8 cellular contexts compared by ENCODE assay signal in genomic region chr5:140710899-140711552, GRCh38. TPM values are rescaled to one million over a fixed set of nuclear protein-coding genes. Genes with fewer than 3 reads are reported as not detected.
A peak's percentile ranks its signal among the peaks of the same experiment; 100 is the strongest.
DNase-seq lines count a peak whose midpoint lies in the region; ATAC-seq and TF ChIP-seq lines count a peak whose summit lies in the region.

No MANE protein-coding gene starts in this region.

- H4K91ac ChIP-seq in IMR-90 (ENCODE audit: insufficient read depth, low read depth, low read length) = 0 out of 2 replicates have a peak overlapping the region, but pooled peaks have one; percentile 27

- 0 out of 2 replicates have a peak, but pooled peaks cover 5% of the 10 kb centered on the region for H4K20me1 ChIP-seq in IMR-90 (ENCODE audit: insufficient read depth, low read length)

- peak overlapping the region; percentile 81 for H3K4me2 ChIP-seq in IMR-90 (ENCODE audit: low read depth, low read length)

- H3K4me1 ChIP-seq in IMR-90 (ENCODE audit: control insufficient read depth, insufficient read depth, low read length) (no peaks in the 10 kb centered on the region), Peyer's patch (peaks cover 0 to 4% (median 0%) of the 10 kb centered on the region in 4 donors)

- H3K9me3 ChIP-seq in IMR-90 (ENCODE audit: control insufficient read depth, insufficient read depth, low read length) (no peaks in the 10 kb centered on the region), Peyer's patch (no peaks in the 10 kb centered on the region)

- in situ Hi-C loops in IMR-90 (cut with MboI; ENCODE audit: low sequenced_read_pairs) = no loop called here

- peak overlapping the region; percentile 8; the same call in 1 of the 2 replicates for H3K14ac ChIP-seq in IMR-90 (replicated peaks; ENCODE audit: low read depth, low read length)

- peak overlapping the region; percentile 72 for H3K9ac ChIP-seq in IMR-90 (ENCODE audit: low read depth, low read length)

- TF ChIP-seq CTCF in IMR-90 (conservative IDR thresholded peaks at IDR 0.05; ENCODE audit: low read depth, low read length) (no peak), Peyer's patch (IDR thresholded peaks at IDR 0.05) (no peak)

- 0 out of 2 replicates have a peak overlapping the region, but pooled peaks have one; percentile 6 for H3K23ac ChIP-seq in IMR-90 (ENCODE audit: low read depth, low read length)

- H3K27ac Mint-ChIP-seq in naive B cell = peak overlapping the region; percentile 95 to 99 (median 98)

- H3K27ac ChIP-seq in IMR-90 (ENCODE audit: insufficient read depth, low read length) = peak overlapping the region; percentile 77
- H3K27ac ChIP-seq in Peyer's patch = peak overlapping the region; percentile 82 to 97 (median 84)

- peaks cover 2% of the 10 kb centered on the region for H3K36me3 ChIP-seq in IMR-90 (ENCODE audit: control insufficient read depth, insufficient read depth, low read length)
- peaks cover 0 to 3% (median 0%) of the 10 kb centered on the region in 3 donors for H3K36me3 ChIP-seq in Peyer's patch

- H3K4me3 ChIP-seq in IMR-90 (ENCODE audit: insufficient read depth, low read depth, low read length) (peak overlapping the region; percentile 60), Peyer's patch (peak overlapping the region; percentile 46 to 76 (median 59))

- H4K5ac ChIP-seq in IMR-90 (ENCODE audit: low read depth, low read length) = peak overlapping the region; percentile 47

- BruUV-seq in IMR-90 (replicated peaks; lab: Mats Ljungman, UMichigan) = no TSS peak

- peak overlapping the region; percentile 37 for H3K4ac ChIP-seq in IMR-90 (ENCODE audit: low read depth, low read length)

- no peak overlapping the region for H2AK5ac ChIP-seq in IMR-90 (ENCODE audit: low read depth, low read length)

- peak overlapping the region; percentile 42; the same call in 1 of the 3 replicates for H2BK15ac ChIP-seq in IMR-90 (ENCODE audit: low read depth, low read length)

- H2BK20ac ChIP-seq in IMR-90 (ENCODE audit: low read depth, low read length) = peak overlapping the region; percentile 30; the same call in 1 of the 2 replicates

- POLR2A ChIA-PET in IMR-90 (lab: Charles Lee; ENCODE audit: unreplicated experiment) = interaction anchor here (0.9 kb wide), 1 partner anchor 11 kb away, joined by 4 read pairs; the partner anchor contains the start of gene ZMAT2

- H3K56ac ChIP-seq in IMR-90 (ENCODE audit: extremely low read depth, insufficient read depth, low read length) = 0 out of 2 replicates have a peak overlapping the region, but pooled peaks have one; percentile 55

- H3K9me3 Mint-ChIP-seq in naive B cell = peaks cover 0 to 6% (median 0%) of the 10 kb centered on the region in 7 donors

- dilution Hi-C loops in IMR-90 (cut with HindIII; ENCODE audit: low sequenced_read_pairs, unreplicated experiment) = no loop called here

- H3K27me3 Mint-ChIP-seq in naive B cell = peaks cover 0 to 6% (median 0%) of the 10 kb centered on the region in 3 donors

- peak overlapping the region; percentile 51 for H2BK5ac ChIP-seq in IMR-90 (ENCODE audit: low read depth, low read length, poor library complexity, severe bottlenecking)

- no peaks in the 10 kb centered on the region for H3K9me1 ChIP-seq in IMR-90 (ENCODE audit: insufficient read depth, low read length)

- no peaks in the 10 kb centered on the region for H3K27me3 ChIP-seq in IMR-90 (ENCODE audit: control insufficient read depth, insufficient read depth, low read length)
- no peaks in the 10 kb centered on the region for H3K27me3 ChIP-seq in Peyer's patch

- H3K4me3 Mint-ChIP-seq in naive B cell = peak overlapping the region; percentile 95 to 99 (median 98)

- H2AK9ac ChIP-seq in IMR-90 (replicated peaks; ENCODE audit: low read depth, low read length, poor library complexity) = peak overlapping the region; percentile 15

- peak overlapping the region; percentile 47 for H3K18ac ChIP-seq in IMR-90 (ENCODE audit: low read depth, low read length)

- TF ChIP-seq RAD21 in IMR-90 (IDR thresholded peaks at IDR 0.05; ENCODE audit: low read length) = no peak

- ATAC-seq in GM21576 (IDR thresholded peaks at IDR 0.05; ENCODE audit: unreplicated experiment) = peak; percentile 87
- peak; percentile 98 for ATAC-seq in IMR-90 (ENCODE audit: low read depth)
- ATAC-seq in naive B cell (ENCODE audit: low read depth in 2 of 2) = peak; percentile 82 to 86

- peak; percentile 66 for DNase-seq in D341Med (ENCODE audit: low spot score)
- peak; percentile 97 for DNase-seq in IMR-90
- DNase-seq in Peyer's patch = peak; percentile 79 to 93 (median 82)
- DNase-seq in activated T-helper 1 cell treated with anti-CD3 and anti-CD28 coated beads, Interleukin-2, amount 50 U/mL, for 16 hours (ENCODE audit: low read depth in 1 of 2, low spot score in 1 of 2) = peak; percentile 48 to 78
- DNase-seq in fibroblast of gingiva (ENCODE audit: low read depth) = peak; percentile 94
- peak; percentile 89 for DNase-seq in naive B cell
- DNase-seq in stimulated activated CD8-positive, alpha-beta memory T cell treated with anti-CD3 and anti-CD28 coated beads, Interleukin-7, amount 100 ng/mL, for 48 hours (ENCODE audit: extremely low read depth in 1 of 2, low read depth in 1 of 2) = peak; percentile 72 to 83

- H2BK120ac ChIP-seq in IMR-90 (ENCODE audit: low read depth, low read length) = peak overlapping the region; percentile 49

- peaks cover 3 to 14% of the 10 kb centered on the region in 2 donors for H3K36me3 Mint-ChIP-seq in naive B cell

- CTCF ChIA-PET in IMR-90 (lab: Yijun Ruan, JAX) = interaction anchor here (0.5 to 0.6 kb wide), 2 partner anchors 9 to 857 kb away, joined by 3 to 4 read pairs; no protein-coding TSS in a partner anchor

- 5% methylated on average over 16 of the region's 27 CpGs; no CpG with 5 or more reads in 1 of the 2 experiments for WGBS in IMR-90 (ENCODE audit: extremely low coverage in 2 of 2, insufficient read length in 1 of 2), 2 experiments

- peak; percentile 83 for TF ChIP-seq POLR2A in IMR-90 (IDR thresholded peaks at IDR 0.05; ENCODE audit: low read depth, low read length)
- TF ChIP-seq POLR2A in Peyer's patch (IDR thresholded peaks at IDR 0.05) = peak in 1 of 2 donors; percentile 64

- peak overlapping the region; percentile 84 for H2AFZ ChIP-seq in IMR-90 (replicated peaks; ENCODE audit: low read length, poor library complexity)

- H3K79me1 ChIP-seq in IMR-90 (ENCODE audit: low read depth in 1 of 2, low read length in 2 of 2) = no peaks in the 10 kb centered on the region

- peak overlapping the region in 1 of 2 experiments; percentile 67; a peak in 2 of 4 replicates for H4K8ac ChIP-seq in IMR-90 (ENCODE audit: low read depth in 2 of 2, low read length in 2 of 2)

- intact Hi-C loops in IMR-90 (cut with micrococcal nuclease) = no loop called here

- peaks cover 16 to 24% (median 23%) of the 10 kb centered on the region in 3 donors for H3K4me1 Mint-ChIP-seq in naive B cell

TF ChIP-seq in IMR-90, 13 proteins besides CTCF, POLR2A, EP300 and RAD21 (continues in another document):
- TF ChIP-seq CHD1 (IDR thresholded peaks at IDR 0.05; ENCODE audit: low read depth, low read length) (no peak; the same call in 1 of the 2 replicates), FOS (IDR thresholded peaks at IDR 0.05; ENCODE audit: low read depth, low read length) (peak; percentile 99), NFE2L2 (IDR thresholded peaks at IDR 0.05; ENCODE audit: low read depth, low read length) (peak; percentile 94), SMC3 (IDR thresholded peaks at IDR 0.05; ENCODE audit: low read depth, low read length) (no peak; the same call in 1 of the 2 replicates), MAZ (IDR thresholded peaks at IDR 0.05; ENCODE audit: borderline replicate concordance, low read depth, low read length) (peak; percentile 69; the same call in 1 of the 2 replicates), MAFK (IDR thresholded peaks at IDR 0.05; ENCODE audit: low read depth, low read length) (peak; percentile 40; the same call in 1 of the 2 replicates), BHLHE40 (IDR thresholded peaks at IDR 0.05; ENCODE audit: low read depth, low read length) (no peak), MXI1 (IDR thresholded peaks at IDR 0.05; ENCODE audit: borderline replicate concordance, low read depth, low read length) (no peak; the same call in 1 of the 2 replicates), RCOR1 (IDR thresholded peaks at IDR 0.05; ENCODE audit: insufficient replicate concordance, low read length) (peak; percentile 28)

RNA-seq across cellular contexts. Expression of gene ZMAT2, which starts 10.8 kb away (rescaled TPM):
- total RNA-seq in IMR-90 (2012; rRNA removed) (16.3 and 44.7 TPM in 2 replicates), Peyer's patch (10 to 100 TPM; 17.3 to 21.7 (median 21.1) TPM)
- polyA plus RNA-seq in IMR-90 (2012; rRNA removed) (32.2 and 41.2 TPM in 2 replicates), naive B cell (ENCODE audit: low read depth in 6 of 6) (10 to 100 TPM; 68.6 to 85.8 (median 76.7) TPM)
- 9.6 and 18.6 TPM in 2 replicates for polyA plus RNA-seq in IMR-90 (2012; cell fraction: cytosol; rRNA removed)
- polyA plus RNA-seq in IMR-90 (2012; cell fraction: nucleus; rRNA removed; ENCODE audit: low replicate concordance) = 3.6 and 25.4 TPM in 2 replicates

RNA-seq across cellular contexts. Expression of gene HARS2, which starts 19.8 kb away (rescaled TPM):
- total RNA-seq in IMR-90 (2012; rRNA removed) (30.1 and 36.9 TPM in 2 replicates), Peyer's patch (10 to 100 TPM; 21.5 to 49.6 (median 42.4) TPM)
- polyA plus RNA-seq in IMR-90 (2012; rRNA removed) (26.5 and 33.0 TPM in 2 replicates), naive B cell (ENCODE audit: low read depth in 6 of 6) (10 to 100 TPM; 12.2 to 26.2 (median 18.7) TPM)
- polyA plus RNA-seq in IMR-90 (2012; cell fraction: cytosol; rRNA removed) = 10.4 and 14.4 TPM in 2 replicates
- 23.6 and 63.1 TPM in 2 replicates for polyA plus RNA-seq in IMR-90 (2012; cell fraction: nucleus; rRNA removed; ENCODE audit: low replicate concordance)

RNA-seq across cellular contexts. Expression of gene HARS1, which starts 19.9 kb away (rescaled TPM):
- total RNA-seq in IMR-90 (2012; rRNA removed) = 134 and 141 TPM in 2 replicates
- polyA plus RNA-seq in IMR-90 (2012; rRNA removed) = 89.3 and 97.6 TPM in 2 replicates
- polyA plus RNA-seq in IMR-90 (2012; cell fraction: cytosol; rRNA removed) = 40.7 and 64.9 TPM in 2 replicates
- polyA plus RNA-seq in IMR-90 (2012; cell fraction: nucleus; rRNA removed; ENCODE audit: low replicate concordance) = 52.0 and 145 TPM in 2 replicates
- 10 to 100 TPM; 24.3 to 55.3 (median 46.1) TPM for total RNA-seq in Peyer's patch
- polyA plus RNA-seq in naive B cell (ENCODE audit: low read depth in 6 of 6) = 10 to 100 TPM; 37.6 to 73.5 (median 40.3) TPM

RNA-seq across cellular contexts. Expression of gene DND1, which starts 37.6 kb away (rescaled TPM):
- under 0.01 TPM in 2 replicates for total RNA-seq in IMR-90 (2012; rRNA removed)
- polyA plus RNA-seq in IMR-90 (2012; rRNA removed) = 0.63 and 0.67 TPM in 2 replicates
- polyA plus RNA-seq in IMR-90 (2012; cell fraction: cytosol; rRNA removed) = 0.08 and 0.40 TPM in 2 replicates
- polyA plus RNA-seq in IMR-90 (2012; cell fraction: nucleus; rRNA removed; ENCODE audit: low replicate concordance) = 3.8 and 12.4 TPM in 2 replicates
- 1 to 10 TPM in 3 of 4 donors, not detected in 1; 3.7 to 5.0 (median 3.8) TPM for total RNA-seq in Peyer's patch
- under 1 TPM in 1 of 6 donors, not detected in 5; 0.21 TPM for polyA plus RNA-seq in naive B cell (ENCODE audit: low read depth in 6 of 6)

RNA-seq across cellular contexts. Expression of gene WDR55, which starts 46.3 kb away (rescaled TPM):
- total RNA-seq in IMR-90 (2012; rRNA removed) (19.2 and 20.4 TPM in 2 replicates), Peyer's patch (10 to 100 TPM; 31.3 to 66.8 (median 39.7) TPM)
- polyA plus RNA-seq in IMR-90 (2012; rRNA removed) (18.0 and 19.0 TPM in 2 replicates), naive B cell (ENCODE audit: low read depth in 6 of 6) (10 to 100 TPM in 4 of 6 donors, 1 to 10 TPM in 2; 5.7 to 15.1 (median 10.3) TPM)
- polyA plus RNA-seq in IMR-90 (2012; cell fraction: cytosol; rRNA removed) = 11.9 and 13.6 TPM in 2 replicates
- polyA plus RNA-seq in IMR-90 (2012; cell fraction: nucleus; rRNA removed; ENCODE audit: low replicate concordance) = 60.1 and 69.9 TPM in 2 replicates

Comparison
In these comparisons a context has a peak if more than half of its experiments do, and no peak if none do; other contexts are left out.
1. Peak in every context shown above with its lines: DNase-seq, ATAC-seq, H3K4me3 ChIP-seq and H3K27ac ChIP-seq.